Comparison of ENCODE assay signal across 20 cellular contexts in the genomic region with DNA sequence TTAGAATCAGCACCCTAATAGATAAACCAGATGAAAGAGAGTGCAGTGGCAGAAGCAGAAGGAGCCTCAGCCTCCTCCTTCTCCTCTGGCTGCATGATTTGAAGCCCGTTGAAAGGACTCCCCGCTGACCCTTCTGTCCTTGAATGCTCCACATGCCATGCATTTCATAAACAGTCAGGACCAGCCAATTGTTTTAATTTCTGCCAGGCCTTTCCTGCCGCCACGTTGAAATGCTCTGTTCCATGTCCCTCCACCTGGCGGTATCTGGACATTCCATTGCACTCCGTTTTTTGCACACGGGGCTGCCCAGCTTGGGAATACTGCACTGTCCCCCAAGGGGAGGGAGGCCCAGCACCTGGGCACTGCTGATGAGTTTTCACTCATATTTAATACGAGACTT. TPM values are rescaled to one million over a fixed set of nuclear protein-coding genes. Genes with fewer than 3 reads are reported as not detected.
DNase-seq lines count a peak whose midpoint lies in the region; ATAC-seq and TF ChIP-seq lines count a peak whose summit lies in the region.
"Had no signal": no experiment of that assay in that cellular context is flagged by ENCODE, and none has a peak within 500 bp of the region (broad histone marks: within the 10 kb centered on the region; RNA-seq: fewer than 3 reads in every experiment).

No MANE protein-coding gene starts in this region.

- H3K4me3 ChIP-seq in cardiac muscle cell (no peak overlapping the region), left ventricle myocardium inferior (no peak overlapping the region), choroid plexus epithelial cell (ENCODE audit: low read depth, low read length) (no peak overlapping the region), upper lobe of left lung (no peak overlapping the region)
- H3K4me3 ChIP-seq: BLaER1 had no signal

- 48 to 58% methylated on average over 6 to 8 of the region's 8 CpGs for WGBS in upper lobe of left lung, 2 donors

- H3K4me1 ChIP-seq in cardiac muscle cell (ENCODE audit: low read depth) = peaks cover 3% of the 10 kb centered on the region
- peaks cover 19% of the 10 kb centered on the region for H3K4me1 ChIP-seq in left ventricle myocardium inferior
- peaks cover 14 to 38% (median 27%) of the 10 kb centered on the region in 4 donors for H3K4me1 ChIP-seq in upper lobe of left lung
- H3K4me1 ChIP-seq: BLaER1 had no signal

- intact Hi-C loops in left ventricle myocardium inferior (cut with micrococcal nuclease) = no loop called here

- ATAC-seq in upper lobe of left lung (ENCODE audit: low FRiP score in 2 of 2) (no peak), HG03565 (IDR thresholded peaks at IDR 0.05; ENCODE audit: unreplicated experiment) (no peak), GM19023 (IDR thresholded peaks at IDR 0.05; ENCODE audit: unreplicated experiment) (no peak)

- TF ChIP-seq POLR2A in upper lobe of left lung (IDR thresholded peaks at IDR 0.05) = no peak

- DNase-seq in cardiac muscle cell (ENCODE audit: low read depth in 1 of 2, low spot score in 1 of 2) (peak; percentile 37 to 70), left ventricle myocardium inferior (no peak), choroid plexus epithelial cell (ENCODE audit: low read depth) (peak; percentile 69), left kidney (ENCODE audit: low read depth, low spot score) (peak; percentile 51), upper lobe of left lung (no peak), epidermal melanocyte (ENCODE audit: insufficient read length, low spot score) (no peak)
- DNase-seq: CD4-positive, alpha-beta memory T cell; GOT3; NCI-H1048; NCI-H1436; NCI-H1930; NCI-H226; NCI-H524; NCI-H82; RPMI8226; SIG-M5 had no signal

- H3K9me3 ChIP-seq in cardiac muscle cell (ENCODE audit: low read depth) = no peaks in the 10 kb centered on the region
- H3K9me3 ChIP-seq in left ventricle myocardium inferior (replicated peaks) = no peaks in the 10 kb centered on the region
- H3K9me3 ChIP-seq in upper lobe of left lung = no peaks in the 10 kb centered on the region
- H3K9me3 ChIP-seq: BLaER1 had no signal

- no peak for TF ChIP-seq EP300 in upper lobe of left lung (IDR thresholded peaks at IDR 0.05)

- H3K27me3 ChIP-seq in cardiac muscle cell (no peaks in the 10 kb centered on the region), left ventricle myocardium inferior (ENCODE audit: low read depth) (no peaks in the 10 kb centered on the region), upper lobe of left lung (no peaks in the 10 kb centered on the region)
- H3K27me3 ChIP-seq: BLaER1 had no signal

- H3K27ac ChIP-seq in cardiac muscle cell = no peak overlapping the region
- H3K27ac ChIP-seq in left ventricle myocardium inferior (replicated peaks) = no peak overlapping the region
- peak overlapping the region; percentile 67 to 80 (median 74) for H3K27ac ChIP-seq in upper lobe of left lung
- H3K27ac ChIP-seq: BLaER1, KMS-11 had no signal

- H3K36me3 ChIP-seq in cardiac muscle cell = no peaks in the 10 kb centered on the region
- H3K36me3 ChIP-seq in left ventricle myocardium inferior = no peaks in the 10 kb centered on the region
- no peaks in the 10 kb centered on the region for H3K36me3 ChIP-seq in upper lobe of left lung
- H3K36me3 ChIP-seq: BLaER1 had no signal

- TF ChIP-seq CTCF in cardiac muscle cell (IDR thresholded peaks at IDR 0.05; ENCODE audit: low read depth, low read length) = no peak
- TF ChIP-seq CTCF in left ventricle myocardium inferior (IDR thresholded peaks at IDR 0.05; ENCODE audit: borderline replicate concordance) = no peak
- no peak for TF ChIP-seq CTCF in choroid plexus epithelial cell (conservative IDR thresholded peaks at IDR 0.05; ENCODE audit: low read depth, low read length)
- no peak for TF ChIP-seq CTCF in upper lobe of left lung (IDR thresholded peaks at IDR 0.05)

RNA-seq across cellular contexts. Expression of a gene that starts 35.2 kb away (rescaled TPM):
- 6.1 and 7.3 TPM in 2 replicates for total RNA-seq in cardiac muscle cell
- polyA plus RNA-seq in cardiac muscle cell = 5.9 and 9.3 TPM in 2 replicates
- total RNA-seq in left ventricle myocardium inferior = 7.8 TPM
- 10 to 100 TPM; 12.5 to 24.8 (median 17.2) TPM for total RNA-seq in upper lobe of left lung

Comparison
In these comparisons a context has a peak if more than half of its experiments do, and no peak if none do; other contexts are left out.
1. DNase-seq: peak in cardiac muscle cell (2 of 2), choroid plexus epithelial cell (single experiment) and left kidney (single experiment); none in left ventricle myocardium inferior (single experiment), upper lobe of left lung (0 of 2) and epidermal melanocyte (single experiment).
2. H3K27ac ChIP-seq: peak in upper lobe of left lung (4 of 4); none in cardiac muscle cell (single experiment) and left ventricle myocardium inferior (single experiment).